ENCODE assay signal across 1 cellular context in genomic region chr19:47619763-47620162, GRCh38.
TF ChIP-seq lines count a peak whose summit lies in the region.

No MANE protein-coding gene starts in this region.

TF ChIP-seq in K562, 482 proteins besides CTCF, POLR2A, EP300 and RAD21:
- TF ChIP-seq SETDB1 (IDR thresholded peaks at IDR 0.05; ENCODE audit: low read length) (no peak), ARHGAP35 (IDR thresholded peaks at IDR 0.05; ENCODE audit: partially characterized antibody) (no peak), HDGF (IDR thresholded peaks at IDR 0.05) (no peak), FOXK2 (conservative IDR thresholded peaks at IDR 0.05 in 1 of 2, IDR thresholded peaks at IDR 0.05 in 1 of 2; ENCODE audit: low read depth in 2 of 2) (no peak), NR2C2 (CRISPR knock-in tag; IDR thresholded peaks at IDR 0.05) (no peak), NR2C2 (tag; IDR thresholded peaks at IDR 0.05) (0 out of 2 replicates have a peak, but pooled peaks have one; percentile 17), CBFA2T3 (IDR thresholded peaks at IDR 0.05) (peak; percentile 33; the same call in 1 of the 2 replicates), NR2C1 (IDR thresholded peaks at IDR 0.05) (no peak), NR2C1 (tag; IDR thresholded peaks at IDR 0.05) (0 out of 2 replicates have a peak, but pooled peaks have one; percentile 26), RFX5 (IDR thresholded peaks at IDR 0.05; ENCODE audit: low read depth, low read length) (no peak), TBP (optimal IDR thresholded peaks at IDR 0.05; ENCODE audit: low read depth, low read length) (no peak), NFE2 (IDR thresholded peaks at IDR 0.05; ENCODE audit: low read depth) (peak; percentile 37; the same call in 1 of the 2 replicates)
- TF ChIP-seq, protein P1, sequence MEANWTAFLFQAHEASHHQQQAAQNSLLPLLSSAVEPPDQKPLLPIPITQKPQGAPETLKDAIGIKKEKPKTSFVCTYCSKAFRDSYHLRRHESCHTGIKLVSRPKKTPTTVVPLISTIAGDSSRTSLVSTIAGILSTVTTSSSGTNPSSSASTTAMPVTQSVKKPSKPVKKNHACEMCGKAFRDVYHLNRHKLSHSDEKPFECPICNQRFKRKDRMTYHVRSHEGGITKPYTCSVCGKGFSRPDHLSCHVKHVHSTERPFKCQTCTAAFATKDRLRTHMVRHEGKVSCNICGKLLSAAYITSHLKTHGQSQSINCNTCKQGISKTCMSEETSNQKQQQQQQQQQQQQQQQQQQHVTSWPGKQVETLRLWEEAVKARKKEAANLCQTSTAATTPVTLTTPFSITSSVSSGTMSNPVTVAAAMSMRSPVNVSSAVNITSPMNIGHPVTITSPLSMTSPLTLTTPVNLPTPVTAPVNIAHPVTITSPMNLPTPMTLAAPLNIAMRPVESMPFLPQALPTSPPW (CRISPR knock-in tag; IDR thresholded peaks at IDR 0.05): 0 out of 2 replicates have a peak, but pooled peaks have one; percentile 11
